Comparison of ENCODE assay signal across 1 cellular context in the genomic region with DNA sequence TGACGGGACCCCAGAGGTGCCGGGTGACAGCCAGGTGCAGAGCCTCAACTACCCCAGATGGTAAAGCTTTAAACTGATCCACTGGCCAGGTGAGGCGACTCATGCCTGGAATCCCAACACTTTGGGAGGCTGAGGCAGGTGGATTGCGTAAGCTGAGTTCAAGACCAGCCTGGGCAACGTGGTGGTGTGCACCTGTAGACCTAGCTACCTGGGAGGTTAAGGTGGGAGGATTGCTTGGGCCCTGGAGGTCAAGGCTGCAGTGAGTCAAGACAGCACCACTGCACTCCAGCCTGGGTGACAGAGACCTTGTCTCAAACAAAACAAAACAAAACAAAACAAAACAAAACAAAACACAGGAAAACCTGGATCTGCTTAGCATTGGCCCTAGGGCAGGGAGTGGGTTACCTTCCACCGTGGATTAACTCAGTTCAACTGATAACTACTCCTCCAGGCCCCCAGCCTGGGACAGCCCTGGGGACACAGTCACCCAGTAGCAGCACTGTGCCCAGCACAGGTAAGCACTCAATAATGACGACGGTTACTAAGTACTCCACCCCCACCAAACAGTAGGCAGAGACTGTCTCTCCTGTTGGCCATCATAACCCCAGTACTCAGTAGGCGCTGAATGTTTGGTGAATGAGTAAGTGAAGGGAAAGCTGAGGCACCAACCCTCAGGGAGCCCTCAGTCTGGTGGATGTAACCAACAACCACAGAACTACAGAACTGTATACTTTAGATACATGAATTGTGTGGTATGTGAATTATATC.
TF ChIP-seq lines count a peak whose summit lies in the region.

No MANE protein-coding gene starts in this region.

TF ChIP-seq in H1, 55 proteins besides CTCF, POLR2A, EP300 and RAD21:
- TF ChIP-seq BCL11A (IDR thresholded peaks at IDR 0.05; ENCODE audit: low read depth in 2 of 2, low read length in 2 of 2), result no peak
- TF ChIP-seq POLR2AphosphoS5 (IDR thresholded peaks at IDR 0.05; ENCODE audit: low read depth, low read length), result 0 out of 2 replicates have a peak, but pooled peaks have one; percentile 54
- TF ChIP-seq CEBPB (IDR thresholded peaks at IDR 0.05; ENCODE audit: low read depth, low read length), result 0 out of 2 replicates have a peak, but pooled peaks have one; percentile 14
